29 cellular contexts compared by ENCODE assay signal in genomic region chr5:113171520-113171919, GRCh38.
"Had no signal": no experiment of that assay in that cellular context is flagged by ENCODE, and none has a peak within 500 bp of the region (broad histone marks: within the 10 kb centered on the region; RNA-seq: fewer than 3 reads in every experiment).

No MANE protein-coding gene starts in this region.

- DNase-seq: activated CD4-positive, alpha-beta memory T cell treated with anti-CD3 and anti-CD28 coated beads, Interleukin-2, amount 10 ng/mL, durations not matched to agents 7 days and 5 days; activated CD4-positive, alpha-beta T cell treated with anti-CD3 and anti-CD28 coated beads for 1 hour; activated CD4-positive, alpha-beta T cell treated with anti-CD3 and anti-CD28 coated beads for 4 hours; activated CD4-positive, alpha-beta T cell treated with anti-CD3 and anti-CD28 coated beads, Interleukin-2, amount 10 ng/mL, durations not matched to agents 7 days and 5 days; activated CD4-positive, alpha-beta T cell treated with anti-CD3 and anti-CD28 coated beads, Interleukin-2, amount 50 U/mL, for 4 hours; activated CD4-positive, CD25-positive, alpha-beta regulatory T cell; activated CD8-positive, alpha-beta memory T cell treated with anti-CD3 and anti-CD28 coated beads, Interleukin-2, amount 50 U/mL, for 48 hours; activated gamma-delta T cell; activated naive CD4-positive, alpha-beta T cell; activated naive CD4-positive, alpha-beta T cell treated with anti-CD3 and anti-CD28 coated beads, Interleukin-2, amount 10 ng/mL, durations not matched to agents 7 days and 5 days; activated naive CD8-positive, alpha-beta T cell treated with anti-CD3 and anti-CD28 coated beads, Interleukin-2, amount 10 ng/mL, durations not matched to agents 7 days and 5 days; activated T-cell treated with anti-CD3 and anti-CD28 coated beads for 4 hours; activated T-cell treated with anti-CD3 and anti-CD28 coated beads, Interleukin-2, amount 50 U/mL, for 24 hours; activated T-cell treated with anti-CD3 and anti-CD28 coated beads, Interleukin-2, amount 50 U/mL, for 72 hours; central memory CD4-positive, alpha-beta T cell; cerebellar nuclear complex; colonic mucosa; effector CD8-positive, alpha-beta T cell; foreskin fibroblast; heart left ventricle; T-helper 1 cell; T-helper 17 cell; T1000 had no signal

- H3K4me1 Mint-ChIP-seq: activated CD4-positive, alpha-beta memory T cell treated with anti-CD3 and anti-CD28 coated beads, Interleukin-2, amount 10 ng/mL, durations not matched to agents 7 days and 5 days; activated CD4-positive, alpha-beta T cell treated with anti-CD3 and anti-CD28 coated beads, Interleukin-2, amount 10 ng/mL, durations not matched to agents 7 days and 5 days; activated naive CD4-positive, alpha-beta T cell treated with anti-CD3 and anti-CD28 coated beads, Interleukin-2, amount 10 ng/mL, durations not matched to agents 7 days and 5 days; activated naive CD8-positive, alpha-beta T cell treated with anti-CD3 and anti-CD28 coated beads, Interleukin-2, amount 10 ng/mL, durations not matched to agents 7 days and 5 days had no signal

- H3K36me3 ChIP-seq: ascending aorta, breast epithelium, cardiac muscle cell, colonic mucosa, heart left ventricle had no signal

- H3K4me3 ChIP-seq: ascending aorta, breast epithelium, cardiac muscle cell, colonic mucosa, heart left ventricle had no signal

- H3K27me3 Mint-ChIP-seq: activated CD4-positive, alpha-beta memory T cell treated with anti-CD3 and anti-CD28 coated beads, Interleukin-2, amount 10 ng/mL, durations not matched to agents 7 days and 5 days; activated T-cell treated with anti-CD3 and anti-CD28 coated beads, Interleukin-2, amount 50 U/mL, for 24 hours; T-helper 17 cell had no signal

- H3K27ac ChIP-seq: ascending aorta, breast epithelium, colonic mucosa, heart left ventricle had no signal

- H3K9me3 Mint-ChIP-seq: activated CD4-positive, alpha-beta memory T cell treated with anti-CD3 and anti-CD28 coated beads, Interleukin-2, amount 10 ng/mL, durations not matched to agents 7 days and 5 days; activated CD4-positive, alpha-beta T cell treated with anti-CD3 and anti-CD28 coated beads, Interleukin-2, amount 10 ng/mL, durations not matched to agents 7 days and 5 days; activated naive CD4-positive, alpha-beta T cell treated with anti-CD3 and anti-CD28 coated beads, Interleukin-2, amount 10 ng/mL, durations not matched to agents 7 days and 5 days; activated naive CD4-positive, alpha-beta T cell treated with anti-CD3 and anti-CD28 coated beads, Interleukin-2, amount 50 U/mL, for 72 hours; activated naive CD8-positive, alpha-beta T cell treated with anti-CD3 and anti-CD28 coated beads, Interleukin-2, amount 10 ng/mL, durations not matched to agents 7 days and 5 days; activated T-cell treated with anti-CD3 and anti-CD28 coated beads, Interleukin-2, amount 50 U/mL, for 24 hours; activated T-cell treated with anti-CD3 and anti-CD28 coated beads, Interleukin-2, amount 50 U/mL, for 72 hours; brain; T-helper 2 cell treated with Interferon-gamma antibody and Interleukin-4, amounts not matched to agents 5 μg/mL and 100 μg/mL, for 36 hours had no signal

- H3K27me3 ChIP-seq: ascending aorta, breast epithelium, cardiac muscle cell, colonic mucosa, heart left ventricle had no signal

- H3K36me3 Mint-ChIP-seq: activated naive CD4-positive, alpha-beta T cell treated with anti-CD3 and anti-CD28 coated beads, Interleukin-2, amount 10 ng/mL, durations not matched to agents 7 days and 5 days; activated naive CD4-positive, alpha-beta T cell treated with anti-CD3 and anti-CD28 coated beads, Interleukin-2, amount 50 U/mL, for 72 hours; activated naive CD8-positive, alpha-beta T cell treated with anti-CD3 and anti-CD28 coated beads, Interleukin-2, amount 10 ng/mL, durations not matched to agents 7 days and 5 days; brain had no signal

- H3K27ac Mint-ChIP-seq: activated CD4-positive, alpha-beta memory T cell treated with anti-CD3 and anti-CD28 coated beads, Interleukin-2, amount 10 ng/mL, durations not matched to agents 7 days and 5 days; activated CD4-positive, alpha-beta T cell treated with anti-CD3 and anti-CD28 coated beads, Interleukin-2, amount 10 ng/mL, durations not matched to agents 7 days and 5 days; activated naive CD4-positive, alpha-beta T cell treated with anti-CD3 and anti-CD28 coated beads, Interleukin-2, amount 10 ng/mL, durations not matched to agents 7 days and 5 days; activated naive CD4-positive, alpha-beta T cell treated with anti-CD3 and anti-CD28 coated beads, Interleukin-2, amount 50 U/mL, for 72 hours; activated naive CD8-positive, alpha-beta T cell treated with anti-CD3 and anti-CD28 coated beads, Interleukin-2, amount 10 ng/mL, durations not matched to agents 7 days and 5 days; activated T-cell treated with anti-CD3 and anti-CD28 coated beads, Interleukin-2, amount 50 U/mL, for 24 hours; activated T-cell treated with anti-CD3 and anti-CD28 coated beads, Interleukin-2, amount 50 U/mL, for 72 hours; brain; T-helper 17 cell; T-helper 2 cell treated with Interferon-gamma antibody and Interleukin-4, amounts not matched to agents 5 μg/mL and 100 μg/mL, for 36 hours had no signal

- H3K4me3 Mint-ChIP-seq: activated CD4-positive, alpha-beta memory T cell treated with anti-CD3 and anti-CD28 coated beads, Interleukin-2, amount 10 ng/mL, durations not matched to agents 7 days and 5 days; activated CD4-positive, alpha-beta T cell treated with anti-CD3 and anti-CD28 coated beads, Interleukin-2, amount 10 ng/mL, durations not matched to agents 7 days and 5 days; activated naive CD4-positive, alpha-beta T cell treated with anti-CD3 and anti-CD28 coated beads, Interleukin-2, amount 10 ng/mL, durations not matched to agents 7 days and 5 days; activated naive CD8-positive, alpha-beta T cell treated with anti-CD3 and anti-CD28 coated beads, Interleukin-2, amount 10 ng/mL, durations not matched to agents 7 days and 5 days; activated T-cell treated with anti-CD3 and anti-CD28 coated beads, Interleukin-2, amount 50 U/mL, for 24 hours; activated T-cell treated with anti-CD3 and anti-CD28 coated beads, Interleukin-2, amount 50 U/mL, for 72 hours; brain; T-helper 17 cell; T-helper 2 cell treated with Interferon-gamma antibody and Interleukin-4, amounts not matched to agents 5 μg/mL and 100 μg/mL, for 36 hours had no signal

- H3K9me3 ChIP-seq: ascending aorta, breast epithelium, colonic mucosa, heart left ventricle had no signal
